ENCODE assay signal across 12 cellular contexts in the genomic region with DNA sequence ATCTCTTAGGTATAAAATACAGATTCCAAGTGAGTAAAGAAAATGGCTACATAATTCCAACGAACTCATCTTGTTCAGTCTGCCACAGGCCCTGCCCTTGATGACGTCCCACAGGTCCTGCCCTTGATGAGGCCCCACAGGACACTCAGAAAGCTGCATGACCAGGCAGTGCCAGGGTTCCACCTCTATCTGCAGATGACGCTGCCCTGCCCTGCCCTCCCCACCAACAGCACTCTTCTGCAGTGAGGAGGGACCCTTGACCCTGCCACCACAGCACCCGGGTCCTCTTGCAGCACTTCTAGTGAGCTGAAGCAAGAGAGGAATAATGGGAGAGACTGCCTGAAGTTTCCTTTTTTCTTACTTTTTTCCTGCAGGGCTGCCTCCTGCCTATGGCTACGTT.
DNase-seq lines count a peak whose midpoint lies in the region; ATAC-seq and TF ChIP-seq lines count a peak whose summit lies in the region.
"Had no signal": no experiment of that assay in that cellular context is flagged by ENCODE, and none has a peak within 500 bp of the region (broad histone marks: within the 10 kb centered on the region; RNA-seq: fewer than 3 reads in every experiment).

No MANE protein-coding gene starts in this region.

- TF ChIP-seq CTCF in right atrium auricular region (IDR thresholded peaks at IDR 0.05) = no peak
- TF ChIP-seq CTCF in cardiac fibroblast (IDR thresholded peaks at IDR 0.05; ENCODE audit: low read depth, low read length) = no peak
- no peak for TF ChIP-seq CTCF in gastrocnemius medialis (IDR thresholded peaks at IDR 0.05 in 4 of 5, conservative IDR thresholded peaks at IDR 0.05 in 1 of 5)

- ATAC-seq in Right ventricle myocardium superior (ENCODE audit: poor library complexity) (peak; percentile 49), gastrocnemius medialis (no peak)
- ATAC-seq: effector memory CD8-positive, alpha-beta T cell had no signal

- H3K36me3 ChIP-seq in right atrium auricular region = peaks cover under 1% of the 10 kb centered on the region
- H3K36me3 ChIP-seq in gastrocnemius medialis = peaks cover 0 to 2% of the 10 kb centered on the region in 2 donors

- in situ Hi-C loops in gastrocnemius medialis (cut with MboI; ENCODE audit: low sequenced_read_pairs in 4 of 4) = no loop called here

- intact Hi-C loops in Right ventricle myocardium superior (cut with DNase I) = no loop called here
- intact Hi-C loops in gastrocnemius medialis (cut with DNase I; ENCODE audit: low total_unique reads) = no loop called here

- H3K9me3 ChIP-seq in right atrium auricular region (no peaks in the 10 kb centered on the region), gastrocnemius medialis (no peaks in the 10 kb centered on the region)
- H3K9me3 ChIP-seq: ascending aorta, tibial nerve had no signal

- H3K27ac ChIP-seq in right atrium auricular region (peak overlapping the region in 1 of 2 donors; percentile 40), gastrocnemius medialis (no peak overlapping the region)
- H3K27ac ChIP-seq: ascending aorta, tibial nerve had no signal

- peaks cover 0 to 12% of the 10 kb centered on the region in 2 donors for H3K4me1 ChIP-seq in right atrium auricular region
- peaks cover 6 to 8% of the 10 kb centered on the region in 2 donors for H3K4me1 ChIP-seq in gastrocnemius medialis
- H3K4me1 ChIP-seq: ascending aorta had no signal

- H3K27me3 ChIP-seq in right atrium auricular region (no peaks in the 10 kb centered on the region), gastrocnemius medialis (no peaks in the 10 kb centered on the region)
- H3K27me3 ChIP-seq: ascending aorta, tibial nerve had no signal

- no peak for DNase-seq in Right ventricle myocardium superior
- DNase-seq in right atrium auricular region (ENCODE audit: low spot score) = no peak
- DNase-seq in cardiac fibroblast (ENCODE audit: low read depth in 2 of 2) = peak; percentile 33 to 56
- DNase-seq in left kidney (ENCODE audit: low read depth, low spot score) = peak; percentile 26
- DNase-seq in stimulated activated CD4-positive, alpha-beta T cell treated with anti-CD3 and anti-CD28 coated beads, Interleukin-1b, Interleukin-23, amount 100 ng/mL, for 48 hours = no peak
- DNase-seq in gastrocnemius medialis = no peak
- DNase-seq in NCI-H2029 treated with DMSO at 0.1 percent for 48 hours (lab: John Stamatoyannopoulos, UW) = no peak
- no peak for DNase-seq in NCI-H2171 treated with DMSO at 0.1 percent for 48 hours (lab: John Stamatoyannopoulos, UW)
- DNase-seq: activated CD4-positive, alpha-beta T cell treated with anti-CD3 and anti-CD28 coated beads, Interleukin-2, amount 10 ng/mL, durations not matched to agents 7 days and 5 days; effector memory CD8-positive, alpha-beta T cell had no signal

- H3K4me3 ChIP-seq in right atrium auricular region (no peak overlapping the region), cardiac fibroblast (replicated peaks in 1 of 2; ENCODE audit: low read depth in 2 of 2, low read length in 2 of 2) (no peak overlapping the region), gastrocnemius medialis (no peak overlapping the region)
- H3K4me3 ChIP-seq: ascending aorta, tibial nerve had no signal

- no peak for TF ChIP-seq POLR2A in gastrocnemius medialis (IDR thresholded peaks at IDR 0.05)

Comparison
In these comparisons a context has a peak if more than half of its experiments do, and no peak if none do; other contexts are left out.
1. DNase-seq: peak in cardiac fibroblast (2 of 2) and left kidney (single experiment); none in Right ventricle myocardium superior (single experiment), right atrium auricular region (single experiment), stimulated activated CD4-positive, alpha-beta T cell treated with anti-CD3 and anti-CD28 coated beads, Interleukin-1b, Interleukin-23, amount 100 ng/mL, for 48 hours (single experiment), gastrocnemius medialis (0 of 2), NCI-H2029 treated with DMSO at 0.1 percent for 48 hours (single experiment) and NCI-H2171 treated with DMSO at 0.1 percent for 48 hours (single experiment).